22 cellular contexts compared by ENCODE assay signal in the genomic region with DNA sequence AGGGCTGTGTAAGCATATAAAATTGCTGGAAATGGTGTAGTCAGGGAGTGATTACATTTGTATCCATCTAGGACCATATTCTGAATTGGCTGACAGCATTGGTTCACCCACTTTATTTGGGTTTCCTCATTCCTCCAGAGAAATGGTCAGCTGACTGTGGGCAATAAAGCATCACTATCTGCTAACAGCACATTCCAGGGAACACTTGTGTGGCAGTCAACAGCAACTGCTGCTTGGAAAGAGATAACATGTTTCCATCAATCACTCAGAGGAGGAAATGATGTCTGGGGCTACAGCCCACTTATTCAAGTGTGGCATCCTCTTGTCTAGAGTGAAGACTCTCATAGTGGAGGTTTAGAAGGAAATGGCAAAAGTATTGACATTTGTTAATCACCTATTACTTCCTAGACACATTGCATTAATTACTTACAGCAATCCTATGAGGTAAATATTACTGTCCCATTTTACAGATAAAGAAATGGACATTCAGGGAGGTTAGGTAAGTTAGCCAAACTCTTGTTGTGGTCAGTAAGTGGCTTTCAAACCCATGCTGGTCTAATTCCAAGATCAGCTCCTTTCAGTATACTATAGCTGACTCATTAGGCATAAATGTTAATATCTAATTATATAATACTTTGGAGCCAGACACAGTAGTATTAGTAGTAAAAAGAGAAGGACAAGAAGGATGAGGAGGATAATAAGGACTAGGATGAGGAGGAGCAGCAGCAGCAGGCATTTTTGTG.
DNase-seq lines count a peak whose midpoint lies in the region; ATAC-seq, FAIRE-seq and TF ChIP-seq lines count a peak whose summit lies in the region.
"Had no signal": no experiment of that assay in that cellular context is flagged by ENCODE, and none has a peak within 500 bp of the region (broad histone marks: within the 10 kb centered on the region; RNA-seq: fewer than 3 reads in every experiment).

No MANE protein-coding gene starts in this region.

- H3K4me1 ChIP-seq in astrocyte (ENCODE audit: insufficient read depth, low read length) (no peaks in the 10 kb centered on the region), right cardiac atrium (ENCODE audit: control insufficient read depth, insufficient read depth, low read length) (no peaks in the 10 kb centered on the region)
- H3K4me1 ChIP-seq: upper lobe of right lung had no signal

- H3K4me3 ChIP-seq in astrocyte (ENCODE audit: insufficient read depth, low read depth, low read length) (no peak overlapping the region), right cardiac atrium (ENCODE audit: low read length) (no peak overlapping the region)
- H3K4me3 ChIP-seq: MG63, SJSA1, upper lobe of right lung had no signal

- H3K27me3 ChIP-seq in astrocyte (ENCODE audit: insufficient read depth, low read length), result no peaks in the 10 kb centered on the region
- H3K27me3 ChIP-seq in right cardiac atrium (ENCODE audit: control insufficient read depth, insufficient read depth), result no peaks in the 10 kb centered on the region
- H3K27me3 ChIP-seq: MG63, SJSA1, upper lobe of right lung had no signal

- H3K9me3 ChIP-seq in astrocyte (ENCODE audit: insufficient read depth, low read depth, low read length) (no peaks in the 10 kb centered on the region), right cardiac atrium (ENCODE audit: control insufficient read depth, low read length) (no peaks in the 10 kb centered on the region)
- H3K9me3 ChIP-seq: MG63, SJSA1, upper lobe of right lung had no signal

- H2AFZ ChIP-seq in astrocyte (ENCODE audit: low read depth, low read length), result no peak overlapping the region

- CTCF ChIA-PET in activated naive CD4-positive, alpha-beta T cell treated with anti-CD3 and anti-CD28 coated beads for 36 hours (lab: Charles Lee), result no interaction called here

- intact Hi-C loops in Right ventricle myocardium superior (cut with DNase I), result no loop called here
- intact Hi-C loops in cardiac septum (cut with DNase I), result no loop called here
- intact Hi-C loops in right cardiac atrium (cut with DNase I), result no loop called here
- intact Hi-C loops in activated naive CD4-positive, alpha-beta T cell treated with anti-CD3 and anti-CD28 coated beads for 36 hours (cut with micrococcal nuclease), result no loop called here

- H3K4me2 ChIP-seq in astrocyte (ENCODE audit: low read length), result no peak overlapping the region

- no peaks in the 10 kb centered on the region for H4K20me1 ChIP-seq in astrocyte (ENCODE audit: insufficient read depth, low read length)

- H3K9me3 Mint-ChIP-seq in astrocyte (ENCODE audit: unreplicated experiment), result no peaks in the 10 kb centered on the region
- no peaks in the 10 kb centered on the region for H3K9me3 Mint-ChIP-seq in activated naive CD4-positive, alpha-beta T cell treated with anti-CD3 and anti-CD28 coated beads for 36 hours
- H3K9me3 Mint-ChIP-seq: CD4-positive, alpha-beta T cell; immature natural killer cell; T-helper 2 cell treated with Interferon-gamma antibody and Interleukin-4, amounts not matched to agents 5 μg/mL and 100 μg/mL, for 36 hours had no signal

- no peak overlapping the region for H3K4me3 Mint-ChIP-seq in astrocyte (ENCODE audit: unreplicated experiment)
- no peak overlapping the region for H3K4me3 Mint-ChIP-seq in activated naive CD4-positive, alpha-beta T cell treated with anti-CD3 and anti-CD28 coated beads for 36 hours
- H3K4me3 Mint-ChIP-seq: CD4-positive, alpha-beta T cell; immature natural killer cell; T-helper 2 cell treated with Interferon-gamma antibody and Interleukin-4, amounts not matched to agents 5 μg/mL and 100 μg/mL, for 36 hours had no signal

- no peak overlapping the region for H3K27ac Mint-ChIP-seq in astrocyte (ENCODE audit: unreplicated experiment)
- no peak overlapping the region for H3K27ac Mint-ChIP-seq in activated naive CD4-positive, alpha-beta T cell treated with anti-CD3 and anti-CD28 coated beads for 36 hours
- H3K27ac Mint-ChIP-seq: CD4-positive, alpha-beta T cell; immature natural killer cell; T-helper 2 cell treated with Interferon-gamma antibody and Interleukin-4, amounts not matched to agents 5 μg/mL and 100 μg/mL, for 36 hours had no signal

- peak; percentile 5 for FAIRE-seq in astrocyte (lab: Jason Lieb, UNC)
- FAIRE-seq: GM19239 had no signal

- H3K36me3 Mint-ChIP-seq in astrocyte (ENCODE audit: low read depth, unreplicated experiment), result no peaks in the 10 kb centered on the region
- no peaks in the 10 kb centered on the region for H3K36me3 Mint-ChIP-seq in activated naive CD4-positive, alpha-beta T cell treated with anti-CD3 and anti-CD28 coated beads for 36 hours (ENCODE audit: low read depth)
- H3K36me3 Mint-ChIP-seq: immature natural killer cell had no signal

- DNase-seq in Right ventricle myocardium superior (no peak), cardiac septum (ENCODE audit: low spot score) (no peak), astrocyte (ENCODE audit: low read depth) (peak; percentile 54), right cardiac atrium (no peak), NOMO-1 treated with DMSO at 0.1 percent for 48 hours (lab: John Stamatoyannopoulos, UW; ENCODE audit: unreplicated experiment) (no peak), NCI-H748 treated with DMSO at 0.1 percent for 48 hours (lab: John Stamatoyannopoulos, UW) (no peak), activated gamma-delta T cell (lab: John Stamatoyannopoulos, UW) (no peak)
- DNase-seq in activated naive CD4-positive, alpha-beta T cell treated with anti-CD3 and anti-CD28 coated beads for 36 hours, result no peak
- DNase-seq: amniotic stem cell; CD4-positive, alpha-beta T cell; DND-41; immature natural killer cell; mammary epithelial cell; MG63; NCI-H1694; NCI-H524 treated with DMSO at 0.1 percent for 48 hours; stimulated activated CD4-positive, alpha-beta T cell treated with anti-CD3 and anti-CD28 coated beads, Interleukin-15, amount 100 ng/mL, for 24 hours; stimulated activated naive CD4-positive, alpha-beta T cell treated with Interleukin-2 at 50 U/mL for 16 hours; upper lobe of right lung had no signal

- no peaks in the 10 kb centered on the region for H3K27me3 Mint-ChIP-seq in astrocyte (ENCODE audit: low read depth, unreplicated experiment)
- H3K27me3 Mint-ChIP-seq in activated naive CD4-positive, alpha-beta T cell treated with anti-CD3 and anti-CD28 coated beads for 36 hours (ENCODE audit: low read depth), result no peaks in the 10 kb centered on the region
- H3K27me3 Mint-ChIP-seq: CD4-positive, alpha-beta T cell had no signal

- no peaks in the 10 kb centered on the region for H3K79me2 ChIP-seq in astrocyte (ENCODE audit: insufficient read depth, low read length)

- no peak overlapping the region for H3K27ac ChIP-seq in astrocyte (ENCODE audit: low read depth, low read length)
- H3K27ac ChIP-seq in right cardiac atrium (ENCODE audit: low read length), result no peak overlapping the region
- H3K27ac ChIP-seq: SJSA1, upper lobe of right lung had no signal

- no peaks in the 10 kb centered on the region for H3K36me3 ChIP-seq in astrocyte (ENCODE audit: insufficient read depth, low read length)
- H3K36me3 ChIP-seq: MG63, SJSA1, upper lobe of right lung had no signal

- no peak for TF ChIP-seq CTCF in astrocyte (IDR thresholded peaks at IDR 0.05; ENCODE audit: insufficient read depth, low read depth, low read length)

- ATAC-seq in Right ventricle myocardium superior (ENCODE audit: poor library complexity) (peak; percentile 80), right cardiac atrium (peak; percentile 62 to 70)
- ATAC-seq: upper lobe of right lung had no signal

- peaks cover 22% of the 10 kb centered on the region for H3K4me1 Mint-ChIP-seq in astrocyte (ENCODE audit: low read depth, unreplicated experiment)
- H3K4me1 Mint-ChIP-seq in activated naive CD4-positive, alpha-beta T cell treated with anti-CD3 and anti-CD28 coated beads for 36 hours (ENCODE audit: low read depth), result no peaks in the 10 kb centered on the region
- H3K4me1 Mint-ChIP-seq: immature natural killer cell had no signal

- H3K9ac ChIP-seq in astrocyte (ENCODE audit: low read length), result no peak overlapping the region
